Comparison of ENCODE assay signal across 13 cellular contexts in the genomic region with DNA sequence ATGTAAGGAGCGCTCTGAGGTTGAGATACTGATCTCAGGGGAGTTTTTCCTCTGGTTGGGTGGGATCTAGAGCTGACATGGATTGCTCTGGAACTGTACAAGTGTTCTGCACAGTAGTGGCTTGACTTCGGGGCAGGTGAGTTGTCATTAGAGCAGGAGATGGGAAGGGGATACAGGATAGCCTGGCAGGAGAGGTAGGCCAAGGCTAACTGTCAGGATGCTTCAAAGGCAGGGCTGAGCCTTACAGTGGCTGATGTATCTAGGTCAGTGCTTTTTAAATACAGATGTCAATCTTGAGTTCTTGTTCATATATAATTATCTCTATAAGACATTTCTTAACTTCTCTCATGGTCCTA.
"Had no signal": no experiment of that assay in that cellular context is flagged by ENCODE, and none has a peak within 500 bp of the region (broad histone marks: within the 10 kb centered on the region; RNA-seq: fewer than 3 reads in every experiment).

No MANE protein-coding gene starts in this region.

- H3K36me3 Mint-ChIP-seq: activated naive CD4-positive, alpha-beta T cell treated with anti-CD3 and anti-CD28 coated beads, Interleukin-2, amount 50 U/mL, for 72 hours had no signal

- H3K4me3 Mint-ChIP-seq: T-helper 1 cell treated with Interleukin-12 subunit alpha and Interleukin-12 subunit beta and Interleukin-4 antibody, amounts not matched to agents 30 μg/mL and 1 μg/mL, for 36 hours had no signal

- H3K4me3 ChIP-seq: adrenal gland, dorsolateral prefrontal cortex had no signal

- H3K27ac Mint-ChIP-seq: activated naive CD4-positive, alpha-beta T cell treated with anti-CD3 and anti-CD28 coated beads, Interleukin-2, amount 50 U/mL, for 72 hours; T-helper 1 cell treated with Interleukin-12 subunit alpha and Interleukin-12 subunit beta and Interleukin-4 antibody, amounts not matched to agents 30 μg/mL and 1 μg/mL, for 36 hours had no signal

- H3K4me1 ChIP-seq: adrenal gland, parathyroid adenoma had no signal

- H3K27me3 ChIP-seq: adrenal gland, dorsolateral prefrontal cortex had no signal

- H3K36me3 ChIP-seq: adrenal gland had no signal

- H2AFZ ChIP-seq: parathyroid adenoma had no signal

- H3K9me3 Mint-ChIP-seq: activated naive CD4-positive, alpha-beta T cell treated with anti-CD3 and anti-CD28 coated beads, Interleukin-2, amount 50 U/mL, for 72 hours; T-helper 1 cell treated with Interleukin-12 subunit alpha and Interleukin-12 subunit beta and Interleukin-4 antibody, amounts not matched to agents 30 μg/mL and 1 μg/mL, for 36 hours had no signal

- H3K27ac ChIP-seq: adrenal gland, dorsolateral prefrontal cortex, parathyroid adenoma had no signal

- H3K9ac ChIP-seq: parathyroid adenoma had no signal

- DNase-seq: activated CD4-positive, alpha-beta T cell treated with anti-CD3 and anti-CD28 coated beads for 1 hour; activated gamma-delta T cell; adrenal gland; dorsolateral prefrontal cortex; kidney; stimulated activated CD4-positive, alpha-beta T cell treated with anti-CD3 and anti-CD28 coated beads, Interleukin-12 subunit alpha, Interleukin-12 subunit beta, amount 100 ng/mL, for 4 hours; stimulated activated CD4-positive, alpha-beta T cell treated with anti-CD3 and anti-CD28 coated beads, Interleukin-1b, Interleukin-23, amount 100 ng/mL, for 48 hours; stimulated activated CD8-positive, alpha-beta memory T cell treated with anti-CD3 and anti-CD28 coated beads, Interleukin-4, amount 100 ng/mL, for 48 hours; stimulated activated naive CD4-positive, alpha-beta T cell had no signal

- ATAC-seq: activated naive CD4-positive, alpha-beta T cell treated with anti-CD3 and anti-CD28 coated beads, Interleukin-2, amount 50 U/mL, for 72 hours; left lobe of liver had no signal

- H3K9me3 ChIP-seq: adrenal gland had no signal
